ENCODE assay signal across 8 cellular contexts in the genomic region with DNA sequence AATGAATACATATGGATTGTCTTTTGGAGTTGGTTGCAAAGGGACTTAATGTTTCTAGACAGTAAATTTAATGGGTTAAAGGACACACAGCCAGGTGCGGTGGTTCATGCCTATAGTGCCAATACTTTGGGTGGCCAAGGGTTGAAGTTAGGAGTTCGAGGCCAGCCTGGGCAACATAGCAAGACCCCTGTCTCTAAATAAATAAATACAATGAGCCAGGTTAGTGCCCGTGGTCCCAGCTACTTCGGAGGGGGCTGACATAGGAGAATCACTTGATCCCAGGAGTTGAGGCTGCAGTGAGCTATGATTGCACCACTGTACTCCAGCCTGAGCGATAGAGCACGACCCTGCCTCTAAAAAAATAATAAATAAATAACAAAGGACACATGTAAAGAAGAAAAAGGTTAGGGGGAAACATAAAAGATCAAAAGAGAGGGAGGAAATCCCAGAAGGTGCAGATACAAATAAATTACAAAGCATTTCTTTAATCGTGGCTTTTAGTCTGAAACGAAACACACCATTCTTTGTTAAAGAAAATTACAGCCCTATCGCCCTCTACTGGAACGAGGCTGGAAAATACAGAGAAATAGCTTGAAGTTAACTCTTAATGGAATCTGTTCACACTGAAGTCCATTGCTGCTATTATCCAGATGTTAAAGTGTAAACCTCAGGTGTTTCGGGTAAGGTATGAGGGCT. TPM values are rescaled to one million over a fixed set of nuclear protein-coding genes. Genes with fewer than 3 reads are reported as not detected.
DNase-seq lines count a peak whose midpoint lies in the region; TF ChIP-seq lines count a peak whose summit lies in the region.

No MANE protein-coding gene starts in this region.

- H3K9me3 ChIP-seq in AG04450 (ENCODE audit: control insufficient read depth, insufficient read depth, low read length) (no peaks in the 10 kb centered on the region), liver (ENCODE audit: control insufficient read depth in 4 of 4, low read length in 3 of 4) (no peaks in the 10 kb centered on the region)

- H3K4me3 ChIP-seq in AG04450 (ENCODE audit: low read depth, low read length) (no peak overlapping the region), astrocyte of the spinal cord (ENCODE audit: low read depth, low read length) (no peak overlapping the region), liver (ENCODE audit: low read depth in 1 of 3, low read length in 3 of 3) (no peak overlapping the region), H7 (ENCODE audit: insufficient read depth, low read depth, low read length) (no peak overlapping the region)

- peaks cover 13% of the 10 kb centered on the region for H3K4me1 Mint-ChIP-seq in activated CD4-positive, alpha-beta memory T cell treated with anti-CD3 and anti-CD28 coated beads for 36 hours (ENCODE audit: low read depth)

- CTCF ChIA-PET in AG04450 (lab: Charles Lee): interaction anchor here (0.6 to 2.4 kb wide), 12 partner anchors 10 to 548 kb away, joined by 3 to 16 read pairs (median 4); no protein-coding TSS in a partner anchor
- CTCF ChIA-PET in activated CD4-positive, alpha-beta memory T cell treated with anti-CD3 and anti-CD28 coated beads for 36 hours (lab: Charles Lee): interaction anchor here (0.6 to 5.0 kb wide), 37 partner anchors 9 to 549 kb away, joined by 3 to 51 read pairs (median 4); no protein-coding TSS in a partner anchor

- no peak overlapping the region for H3K4me3 Mint-ChIP-seq in activated CD4-positive, alpha-beta memory T cell treated with anti-CD3 and anti-CD28 coated beads for 36 hours

- H3K27me3 Mint-ChIP-seq in activated CD4-positive, alpha-beta memory T cell treated with anti-CD3 and anti-CD28 coated beads for 36 hours: no peaks in the 10 kb centered on the region

- POLR2A ChIA-PET in AG04450 (lab: Yijun Ruan, JAX): no interaction called here
- POLR2A ChIA-PET in activated CD4-positive, alpha-beta memory T cell treated with anti-CD3 and anti-CD28 coated beads for 36 hours (lab: Charles Lee): interaction anchor here (1.4 kb wide), 1 partner anchor 140 kb away, joined by 3 read pairs; no protein-coding TSS in a partner anchor

- no peak overlapping the region for H3K27ac Mint-ChIP-seq in activated CD4-positive, alpha-beta memory T cell treated with anti-CD3 and anti-CD28 coated beads for 36 hours

- H3K4me1 ChIP-seq in liver (ENCODE audit: control insufficient read depth in 4 of 4, insufficient read depth in 4 of 4, low read length in 3 of 4): peaks cover 0 to 2% (median 0%) of the 10 kb centered on the region in 4 donors

- 50% methylated on average over 11 of the region's 11 CpGs for WGBS in liver

- DNase-seq in AG04450 (ENCODE audit: low read depth, low spot score) (no peak), EL (peak; percentile 34), NCI-H2029 treated with DMSO at 0.1 percent for 48 hours (lab: John Stamatoyannopoulos, UW) (peak; percentile 3), astrocyte of the spinal cord (ENCODE audit: low read depth, low spot score) (peak; percentile 27), H7 (no peak), GM19238 (ENCODE audit: insufficient read length, low spot score) (no peak)
- DNase-seq in activated CD4-positive, alpha-beta memory T cell treated with anti-CD3 and anti-CD28 coated beads for 36 hours: no peak

- intact Hi-C loops in activated CD4-positive, alpha-beta memory T cell treated with anti-CD3 and anti-CD28 coated beads for 36 hours (cut with micrococcal nuclease): loop anchor here (1.0 to 5.0 kb wide), 3 partner anchors 136 to 191 kb away; no protein-coding TSS in a partner anchor

- H3K36me3 ChIP-seq in liver (ENCODE audit: control insufficient read depth in 4 of 4, insufficient read depth in 3 of 4, low read depth in 1 of 4, low read length in 3 of 4): peaks cover 2 to 21% (median 13%) of the 10 kb centered on the region in 4 donors
- H3K36me3 ChIP-seq in H7 (replicated peaks; ENCODE audit: control insufficient read depth, insufficient read depth, low read length): no peaks in the 10 kb centered on the region

- no peaks in the 10 kb centered on the region for H3K9me3 Mint-ChIP-seq in activated CD4-positive, alpha-beta memory T cell treated with anti-CD3 and anti-CD28 coated beads for 36 hours

- H3K27me3 ChIP-seq in AG04450 (ENCODE audit: control insufficient read depth, insufficient read depth, low read length): peaks cover 3% of the 10 kb centered on the region
- H3K27me3 ChIP-seq in liver (ENCODE audit: control insufficient read depth in 4 of 4, insufficient read depth in 4 of 4, low read length in 3 of 4): no peaks in the 10 kb centered on the region
- no peaks in the 10 kb centered on the region for H3K27me3 ChIP-seq in H7 (ENCODE audit: control insufficient read depth, insufficient read depth, low read length)

- H3K27ac ChIP-seq in AG04450 (ENCODE audit: low read depth, low read length): no peak overlapping the region
- no peak overlapping the region for H3K27ac ChIP-seq in liver (ENCODE audit: low read depth in 1 of 2, low read length in 2 of 2)

- in situ Hi-C loops in astrocyte of the spinal cord (cut with HindIII; ENCODE audit: low sequenced_read_pairs): no loop called here

- peak; percentile 69 to 74 for TF ChIP-seq RAD21 in liver (IDR thresholded peaks at IDR 0.05)

- no peak overlapping the region for H3K9ac ChIP-seq in liver (ENCODE audit: low read depth in 1 of 2, low read length in 2 of 2)

- H3K36me3 Mint-ChIP-seq in activated CD4-positive, alpha-beta memory T cell treated with anti-CD3 and anti-CD28 coated beads for 36 hours: peaks cover 7% of the 10 kb centered on the region

- TF ChIP-seq CTCF in AG04450 (IDR thresholded peaks at IDR 0.05; ENCODE audit: low read depth, low read length): peak; percentile 57
- peak; percentile 53 for TF ChIP-seq CTCF in astrocyte of the spinal cord (IDR thresholded peaks at IDR 0.05; ENCODE audit: low read depth, low read length)
- peak; percentile 40 for TF ChIP-seq CTCF in liver (IDR thresholded peaks at IDR 0.05; ENCODE audit: low read depth, low read length, missing input control)

TF ChIP-seq in liver, 16 proteins besides CTCF, POLR2A, EP300 and RAD21:
- TF ChIP-seq YY1 (IDR thresholded peaks at IDR 0.05) (no peak), HNF4G (IDR thresholded peaks at IDR 0.05) (no peak), FOXA2 (IDR thresholded peaks at IDR 0.05) (no peak), NR2F2 (IDR thresholded peaks at IDR 0.05) (no peak), GABPA (IDR thresholded peaks at IDR 0.05 in 1 of 2, conservative IDR thresholded peaks at IDR 0.05 in 1 of 2) (no peak), FOXA1 (IDR thresholded peaks at IDR 0.05) (no peak), EGR1 (IDR thresholded peaks at IDR 0.05; ENCODE audit: low read depth in 2 of 2) (no peak), JUND (IDR thresholded peaks at IDR 0.05) (no peak)
- TF ChIP-seq, protein P1, sequence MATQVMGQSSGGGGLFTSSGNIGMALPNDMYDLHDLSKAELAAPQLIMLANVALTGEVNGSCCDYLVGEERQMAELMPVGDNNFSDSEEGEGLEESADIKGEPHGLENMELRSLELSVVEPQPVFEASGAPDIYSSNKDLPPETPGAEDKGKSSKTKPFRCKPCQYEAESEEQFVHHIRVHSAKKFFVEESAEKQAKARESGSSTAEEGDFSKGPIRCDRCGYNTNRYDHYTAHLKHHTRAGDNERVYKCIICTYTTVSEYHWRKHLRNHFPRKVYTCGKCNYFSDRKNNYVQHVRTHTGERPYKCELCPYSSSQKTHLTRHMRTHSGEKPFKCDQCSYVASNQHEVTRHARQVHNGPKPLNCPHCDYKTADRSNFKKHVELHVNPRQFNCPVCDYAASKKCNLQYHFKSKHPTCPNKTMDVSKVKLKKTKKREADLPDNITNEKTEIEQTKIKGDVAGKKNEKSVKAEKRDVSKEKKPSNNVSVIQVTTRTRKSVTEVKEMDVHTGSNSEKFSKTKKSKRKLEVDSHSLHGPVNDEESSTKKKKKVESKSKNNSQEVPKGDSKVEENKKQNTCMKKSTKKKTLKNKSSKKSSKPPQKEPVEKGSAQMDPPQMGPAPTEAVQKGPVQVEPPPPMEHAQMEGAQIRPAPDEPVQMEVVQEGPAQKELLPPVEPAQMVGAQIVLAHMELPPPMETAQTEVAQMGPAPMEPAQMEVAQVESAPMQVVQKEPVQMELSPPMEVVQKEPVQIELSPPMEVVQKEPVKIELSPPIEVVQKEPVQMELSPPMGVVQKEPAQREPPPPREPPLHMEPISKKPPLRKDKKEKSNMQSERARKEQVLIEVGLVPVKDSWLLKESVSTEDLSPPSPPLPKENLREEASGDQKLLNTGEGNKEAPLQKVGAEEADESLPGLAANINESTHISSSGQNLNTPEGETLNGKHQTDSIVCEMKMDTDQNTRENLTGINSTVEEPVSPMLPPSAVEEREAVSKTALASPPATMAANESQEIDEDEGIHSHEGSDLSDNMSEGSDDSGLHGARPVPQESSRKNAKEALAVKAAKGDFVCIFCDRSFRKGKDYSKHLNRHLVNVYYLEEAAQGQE (IDR thresholded peaks at IDR 0.05): no peak
- TF ChIP-seq, protein P2, sequence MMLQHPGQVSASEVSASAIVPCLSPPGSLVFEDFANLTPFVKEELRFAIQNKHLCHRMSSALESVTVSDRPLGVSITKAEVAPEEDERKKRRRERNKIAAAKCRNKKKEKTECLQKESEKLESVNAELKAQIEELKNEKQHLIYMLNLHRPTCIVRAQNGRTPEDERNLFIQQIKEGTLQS (IDR thresholded peaks at IDR 0.05): no peak
- TF ChIP-seq, protein P3, sequence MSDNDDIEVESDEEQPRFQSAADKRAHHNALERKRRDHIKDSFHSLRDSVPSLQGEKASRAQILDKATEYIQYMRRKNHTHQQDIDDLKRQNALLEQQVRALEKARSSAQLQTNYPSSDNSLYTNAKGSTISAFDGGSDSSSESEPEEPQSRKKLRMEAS (IDR thresholded peaks at IDR 0.05): no peak

RNA-seq across cellular contexts. Expression of a gene that starts 42.6 kb away (rescaled TPM):
- not detected in 2 replicates for polyA plus RNA-seq in AG04450 (2011; rRNA removed)
- polyA minus RNA-seq in AG04450 (2011; rRNA and poly(A)+ RNA removed): not detected in 2 replicates
- total RNA-seq in liver: 1 to 10 TPM; 1.1 to 2.9 TPM
- polyA plus RNA-seq in liver: 1 to 10 TPM; 1.0 to 1.5 TPM
- total RNA-seq in H7 (2014; rRNA removed; shearing (Covaris generic)): not detected in 2 replicates
- total RNA-seq in activated CD4-positive, alpha-beta memory T cell treated with anti-CD3 and anti-CD28 coated beads for 36 hours: 1 to 10 TPM; 3.8 to 4.3 TPM

Comparison
In these comparisons a context has a peak if more than half of its experiments do, and no peak if none do; other contexts are left out.
1. DNase-seq: peak in EL (single experiment), NCI-H2029 treated with DMSO at 0.1 percent for 48 hours (single experiment) and astrocyte of the spinal cord (single experiment); none in AG04450 (single experiment), H7 (single experiment), activated CD4-positive, alpha-beta memory T cell treated with anti-CD3 and anti-CD28 coated beads for 36 hours (single experiment) and GM19238 (single experiment).
2. Peak in every context shown above with its lines, with median percentiles within 50 percentile points of each other: CTCF ChIP-seq.